ENCODE assay signal across 9 cellular contexts in the genomic region with DNA sequence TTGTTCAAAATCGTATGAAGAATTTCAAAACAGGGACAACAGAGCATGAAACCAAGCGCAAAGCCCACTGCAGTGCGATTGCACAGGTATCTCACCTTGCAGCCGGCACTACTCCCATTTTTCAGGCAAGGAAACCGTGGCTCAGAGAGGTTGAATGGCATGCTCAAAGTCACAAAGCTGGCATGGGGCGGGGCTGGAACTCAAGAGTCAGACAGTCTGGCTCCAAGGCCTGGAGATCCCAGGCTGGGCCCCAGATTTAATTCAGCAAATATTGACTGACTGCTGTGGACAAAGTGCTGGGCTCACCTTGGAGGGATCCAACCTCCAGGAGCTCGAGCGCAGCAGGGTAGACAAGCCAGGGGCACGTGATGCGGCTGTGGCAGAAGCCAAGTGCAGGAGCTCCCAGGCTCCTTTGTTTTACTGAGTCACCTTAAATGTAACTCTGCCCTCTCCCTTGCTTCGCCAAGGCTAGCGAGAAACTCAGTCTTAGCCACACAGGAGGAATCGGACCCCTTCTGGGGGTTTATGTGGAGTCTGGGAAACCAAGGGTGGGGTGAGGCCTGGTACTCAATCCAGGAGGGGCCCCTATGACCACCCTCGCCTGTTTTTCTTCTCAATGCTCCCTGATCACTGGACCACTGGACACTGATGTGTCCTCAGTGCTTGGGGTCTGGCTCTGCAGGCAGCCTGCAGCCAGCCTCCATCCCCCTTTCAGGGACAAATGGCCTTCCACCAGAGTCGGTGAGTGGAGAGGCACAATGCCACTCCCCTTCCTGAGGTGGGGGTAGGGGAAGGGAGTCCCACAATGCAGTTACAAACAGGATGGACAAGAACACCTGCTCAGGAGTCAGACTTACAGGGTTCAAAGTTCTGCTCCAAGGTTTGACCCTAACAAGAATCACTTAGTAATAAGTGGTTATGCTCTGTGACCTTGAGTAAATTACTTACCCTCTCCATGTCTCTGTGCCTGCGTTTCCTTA. TPM values are rescaled to one million over a fixed set of nuclear protein-coding genes. Genes with fewer than 3 reads are reported as not detected.
DNase-seq lines count a peak whose midpoint lies in the region; ATAC-seq and TF ChIP-seq lines count a peak whose summit lies in the region.
"Had no signal": no experiment of that assay in that cellular context is flagged by ENCODE, and none has a peak within 500 bp of the region (broad histone marks: within the 10 kb centered on the region; RNA-seq: fewer than 3 reads in every experiment).

No MANE protein-coding gene starts in this region.

- H3K36me3 Mint-ChIP-seq in T-helper 1 cell treated with Interleukin-12 subunit alpha and Interleukin-12 subunit beta and Interleukin-4 antibody, amounts not matched to agents 30 μg/mL and 1 μg/mL, for 36 hours (ENCODE audit: low read depth), result no peaks in the 10 kb centered on the region
- H3K36me3 Mint-ChIP-seq in stimulated activated effector memory CD8-positive, alpha-beta T cell treated with anti-CD3 and anti-CD28 coated beads, Interleukin-12 subunit alpha, Interleukin-12 subunit beta, amount 100 ng/mL, for 72 hours, result peaks cover 9% of the 10 kb centered on the region

- intact Hi-C loops in uterus (cut with DNase I; ENCODE audit: low total_unique reads), result loop anchor here (10.0 kb wide), 1 partner anchor 142 kb away; no protein-coding TSS in a partner anchor

- peak; percentile 4 for ATAC-seq in foreskin keratinocyte
- no peak for ATAC-seq in stimulated activated effector memory CD8-positive, alpha-beta T cell treated with anti-CD3 and anti-CD28 coated beads, Interleukin-12 subunit alpha, Interleukin-12 subunit beta, amount 100 ng/mL, for 72 hours
- no peak for ATAC-seq in GM18519 (IDR thresholded peaks at IDR 0.05; ENCODE audit: low FRiP score, unreplicated experiment)

- H3K27me3 ChIP-seq in SJCRH30 (no peaks in the 10 kb centered on the region; the same call in 1 of the 2 replicates), foreskin keratinocyte (no peaks in the 10 kb centered on the region), uterus (no peaks in the 10 kb centered on the region)

- peaks cover 21% of the 10 kb centered on the region for H3K27me3 Mint-ChIP-seq in T-helper 1 cell treated with Interleukin-12 subunit alpha and Interleukin-12 subunit beta and Interleukin-4 antibody, amounts not matched to agents 30 μg/mL and 1 μg/mL, for 36 hours (ENCODE audit: low read depth)

- DNase-seq in T-helper 1 cell (no peak), SJCRH30 (no peak), foreskin keratinocyte (peak in 1 of 2 donors; percentile 27), uterus (no peak), caudate nucleus (lab: John Stamatoyannopoulos, UW) (no peak)
- no peak for DNase-seq in stimulated activated effector memory CD8-positive, alpha-beta T cell treated with anti-CD3 and anti-CD28 coated beads, Interleukin-12 subunit alpha, Interleukin-12 subunit beta, amount 100 ng/mL, for 72 hours (ENCODE audit: low spot score in 2 of 2)

- peaks cover 15% of the 10 kb centered on the region for H3K4me1 Mint-ChIP-seq in T-helper 1 cell treated with Interleukin-12 subunit alpha and Interleukin-12 subunit beta and Interleukin-4 antibody, amounts not matched to agents 30 μg/mL and 1 μg/mL, for 36 hours (ENCODE audit: low read depth)
- H3K4me1 Mint-ChIP-seq in stimulated activated effector memory CD8-positive, alpha-beta T cell treated with anti-CD3 and anti-CD28 coated beads, Interleukin-12 subunit alpha, Interleukin-12 subunit beta, amount 100 ng/mL, for 72 hours, result peaks cover 33% of the 10 kb centered on the region

- H3K27ac ChIP-seq in SJCRH30 (no peak overlapping the region), foreskin keratinocyte (no peak overlapping the region), uterus (no peak overlapping the region), caudate nucleus (ENCODE audit: low read depth, low read length) (no peak overlapping the region)

- no peaks in the 10 kb centered on the region for H3K9me3 Mint-ChIP-seq in T-helper 1 cell treated with Interleukin-12 subunit alpha and Interleukin-12 subunit beta and Interleukin-4 antibody, amounts not matched to agents 30 μg/mL and 1 μg/mL, for 36 hours
- H3K9me3 Mint-ChIP-seq in stimulated activated effector memory CD8-positive, alpha-beta T cell treated with anti-CD3 and anti-CD28 coated beads, Interleukin-12 subunit alpha, Interleukin-12 subunit beta, amount 100 ng/mL, for 72 hours, result no peaks in the 10 kb centered on the region

- H3K4me1 ChIP-seq in SJCRH30 (peaks cover 13% of the 10 kb centered on the region), foreskin keratinocyte (peaks cover 26% of the 10 kb centered on the region), uterus (peaks cover 4 to 11% of the 10 kb centered on the region in 2 donors)

- H3K9me3 ChIP-seq in SJCRH30 (replicated peaks) (no peaks in the 10 kb centered on the region), uterus (no peaks in the 10 kb centered on the region)

- H3K4me3 ChIP-seq in SJCRH30 (peak overlapping the region; percentile 67; the same call in 1 of the 2 replicates), uterus (peak overlapping the region in 1 of 2 donors; percentile 47)

- H3K27ac Mint-ChIP-seq in T-helper 1 cell treated with Interleukin-12 subunit alpha and Interleukin-12 subunit beta and Interleukin-4 antibody, amounts not matched to agents 30 μg/mL and 1 μg/mL, for 36 hours, result no peak overlapping the region
- no peak overlapping the region for H3K27ac Mint-ChIP-seq in stimulated activated effector memory CD8-positive, alpha-beta T cell treated with anti-CD3 and anti-CD28 coated beads, Interleukin-12 subunit alpha, Interleukin-12 subunit beta, amount 100 ng/mL, for 72 hours

- TF ChIP-seq CTCF in foreskin keratinocyte (conservative IDR thresholded peaks at IDR 0.05), result no peak
- TF ChIP-seq CTCF in uterus (IDR thresholded peaks at IDR 0.05), result no peak

- TF ChIP-seq POLR2A in uterus (IDR thresholded peaks at IDR 0.05), result no peak

- H3K36me3 ChIP-seq in SJCRH30 (no peaks in the 10 kb centered on the region), uterus (no peaks in the 10 kb centered on the region)

- peak overlapping the region; percentile 85 for H3K4me3 Mint-ChIP-seq in T-helper 1 cell treated with Interleukin-12 subunit alpha and Interleukin-12 subunit beta and Interleukin-4 antibody, amounts not matched to agents 30 μg/mL and 1 μg/mL, for 36 hours
- peak overlapping the region; percentile 76 for H3K4me3 Mint-ChIP-seq in stimulated activated effector memory CD8-positive, alpha-beta T cell treated with anti-CD3 and anti-CD28 coated beads, Interleukin-12 subunit alpha, Interleukin-12 subunit beta, amount 100 ng/mL, for 72 hours

RNA-seq across cellular contexts. Expression of gene SPATA20, which starts 3.9 kb away (rescaled TPM):
- total RNA-seq in SJCRH30 (2014; rRNA removed; shearing (Covaris generic)), result 12.0 and 13.1 TPM in 2 replicates
- total RNA-seq in foreskin keratinocyte (33.8 and 53.6 TPM in 2 replicates), uterus (10 to 100 TPM; 39.7 to 57.2 (median 46.2) TPM)
- 25.1 and 46.4 TPM in 2 replicates for polyA plus RNA-seq in foreskin keratinocyte

RNA-seq across cellular contexts. Expression of gene EPN3, which starts 10.6 kb away (rescaled TPM):
- total RNA-seq in SJCRH30 (2014; rRNA removed; shearing (Covaris generic)), result not detected in 2 replicates
- total RNA-seq in foreskin keratinocyte (124 and 225 TPM in 2 replicates), uterus (10 to 100 TPM in 1 of 4 donors, under 1 TPM in 1, not detected in 2; 0.30 to 41.1 TPM)
- 127 and 203 TPM in 2 replicates for polyA plus RNA-seq in foreskin keratinocyte
- polyA plus RNA-seq: BJ had no signal

RNA-seq across cellular contexts. Expression of gene CACNA1G, which starts 17.4 kb away (rescaled TPM):
- total RNA-seq in SJCRH30 (2014; rRNA removed; shearing (Covaris generic)), result 3.5 and 4.2 TPM in 2 replicates
- total RNA-seq in foreskin keratinocyte, result 0.20 and 0.28 TPM in 2 replicates
- 0.07 and 0.18 TPM in 2 replicates for polyA plus RNA-seq in foreskin keratinocyte
- total RNA-seq in uterus, result 10 to 100 TPM in 2 of 4 donors, under 1 TPM in 2; under 0.01 to 28.9 (median 6.0) TPM

RNA-seq across cellular contexts. Expression of gene MYCBPAP, which starts 34.8 kb away (rescaled TPM):
- total RNA-seq in SJCRH30 (2014; rRNA removed; shearing (Covaris generic)), result not detected in 2 replicates
- total RNA-seq in foreskin keratinocyte, result 7.8 and 13.7 TPM in 2 replicates
- 5.3 and 10.1 TPM in 2 replicates for polyA plus RNA-seq in foreskin keratinocyte
- total RNA-seq in uterus, result 10 to 100 TPM in 1 of 4 donors, 1 to 10 TPM in 3; 2.7 to 11.5 (median 5.1) TPM
